In the genomic region with DNA sequence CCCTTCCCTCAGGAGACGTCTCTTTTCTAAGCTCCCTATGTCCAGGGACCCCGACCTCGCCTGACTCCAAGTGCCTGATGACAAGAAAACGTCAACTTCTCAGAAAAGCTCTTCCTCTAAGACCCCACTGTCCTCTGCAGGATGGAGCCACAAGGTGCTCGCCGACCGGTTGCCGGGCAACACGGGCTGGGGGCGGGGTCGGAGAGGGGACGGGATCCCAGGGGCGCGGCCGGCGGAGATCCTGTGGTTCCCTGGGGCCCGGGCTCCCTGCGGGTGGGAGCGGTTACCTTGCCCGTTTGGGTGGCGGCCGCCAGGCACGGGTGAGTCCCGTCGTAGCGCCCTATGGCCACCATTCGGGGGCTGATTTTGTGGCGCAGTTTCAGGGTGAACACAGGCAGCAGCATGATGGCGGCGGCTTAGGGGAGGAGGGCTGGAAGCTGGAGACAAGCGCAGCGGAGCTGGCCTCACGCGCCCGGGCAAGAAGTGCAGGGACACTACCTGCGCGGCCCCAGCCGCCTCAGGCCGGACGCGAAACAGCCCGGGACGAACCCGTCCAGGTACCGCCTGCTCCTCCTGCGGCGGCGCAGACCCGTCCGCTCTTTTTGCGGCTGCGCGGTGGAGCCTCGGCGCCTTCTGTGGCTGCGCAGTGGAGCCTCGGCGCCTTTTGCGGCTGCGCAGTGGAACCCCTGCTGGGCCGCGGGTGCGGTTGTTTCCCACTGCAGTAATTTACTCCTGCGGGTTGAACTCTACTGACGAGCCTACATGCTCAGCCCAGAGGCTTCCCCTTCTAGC, we compare ENCODE assay signal across 8 cellular contexts. TPM values are rescaled to one million over a fixed set of nuclear protein-coding genes. Genes with fewer than 3 reads are reported as not detected.
DNase-seq lines count a peak whose midpoint lies in the region; FAIRE-seq and TF ChIP-seq lines count a peak whose summit lies in the region.

A gene with protein sequence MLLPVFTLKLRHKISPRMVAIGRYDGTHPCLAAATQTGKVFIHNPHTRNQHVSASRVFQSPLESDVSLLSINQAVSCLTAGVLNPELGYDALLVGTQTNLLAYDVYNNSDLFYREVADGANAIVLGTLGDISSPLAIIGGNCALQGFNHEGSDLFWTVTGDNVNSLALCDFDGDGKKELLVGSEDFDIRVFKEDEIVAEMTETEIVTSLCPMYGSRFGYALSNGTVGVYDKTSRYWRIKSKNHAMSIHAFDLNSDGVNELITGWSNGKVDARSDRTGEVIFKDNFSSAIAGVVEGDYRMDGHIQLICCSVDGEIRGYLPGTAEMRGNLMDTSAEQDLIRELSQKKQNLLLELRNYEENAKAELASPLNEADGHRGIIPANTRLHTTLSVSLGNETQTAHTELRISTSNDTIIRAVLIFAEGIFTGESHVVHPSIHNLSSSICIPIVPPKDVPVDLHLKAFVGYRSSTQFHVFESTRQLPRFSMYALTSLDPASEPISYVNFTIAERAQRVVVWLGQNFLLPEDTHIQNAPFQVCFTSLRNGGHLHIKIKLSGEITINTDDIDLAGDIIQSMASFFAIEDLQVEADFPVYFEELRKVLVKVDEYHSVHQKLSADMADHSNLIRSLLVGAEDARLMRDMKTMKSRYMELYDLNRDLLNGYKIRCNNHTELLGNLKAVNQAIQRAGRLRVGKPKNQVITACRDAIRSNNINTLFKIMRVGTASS (minus strand): TSS at position 566 of the 792 bp plus-strand sequence. CDS start 162 bp downstream, at position 404.

- WGBS in stomach, 5 donors = 0% methylated on average over 18 to 65 of the region's 65 CpGs

- H3K9me3 Mint-ChIP-seq in neural crest cell = no peaks in the 10 kb centered on the region

- H3K4me1 ChIP-seq in HAP-1 = peaks cover 9% of the 10 kb centered on the region
- H3K4me1 ChIP-seq in stomach = peaks cover 4 to 52% (median 27%) of the 10 kb centered on the region in 4 donors

- H3K9me3 ChIP-seq in HAP-1 = no peaks in the 10 kb centered on the region
- H3K9me3 ChIP-seq in MG63 = no peaks in the 10 kb centered on the region
- no peaks in the 10 kb centered on the region for H3K9me3 ChIP-seq in stomach

- DNase-seq in HAP-1 (ENCODE audit: low spot score in 2 of 2) (peak; percentile 80 to 91), MG63 (peak; percentile 96), SIG-M5 treated with dmso at 0.1 percent for 504 hours (lab: John Stamatoyannopoulos, UW; ENCODE audit: unreplicated experiment) (peak; percentile 75), foreskin fibroblast (peak; percentile 80 to 95), neural crest cell (ENCODE audit: low read depth, low spot score) (peak; percentile 80), stomach (peak; percentile 94)
- peak; percentile 89 for DNase-seq in activated gamma-delta T cell treated with anti-CD3 and anti-CD28 coated beads, Interleukin-2, amount 50 U/mL, for 16 hours (ENCODE audit: low read depth)

- intact Hi-C loops in stomach (cut with DNase I; ENCODE audit: low total_unique reads) = no loop called here

- peak; percentile 8 for FAIRE-seq in G401.6 (lab: Jason Lieb, UNC)

- TF ChIP-seq EP300 in stomach (IDR thresholded peaks at IDR 0.05) = no peak

- H3K36me3 ChIP-seq in HAP-1 (replicated peaks) = no peaks in the 10 kb centered on the region
- H3K36me3 ChIP-seq in MG63 = no peaks in the 10 kb centered on the region
- no peaks in the 10 kb centered on the region for H3K36me3 ChIP-seq in stomach

- H3K27me3 ChIP-seq in HAP-1 (ENCODE audit: low read depth) (no peaks in the 10 kb centered on the region), MG63 (no peaks in the 10 kb centered on the region), stomach (peaks cover 0 to 3% (median 0%) of the 10 kb centered on the region in 3 donors)

- TF ChIP-seq CTCF in foreskin fibroblast (IDR thresholded peaks at IDR 0.05; ENCODE audit: low read depth, low read length) = no peak
- peak; percentile 24 for TF ChIP-seq CTCF in neural crest cell (conservative IDR thresholded peaks at IDR 0.05)
- no peak for TF ChIP-seq CTCF in stomach (IDR thresholded peaks at IDR 0.05)

- peaks cover 29% of the 10 kb centered on the region for H3K4me1 Mint-ChIP-seq in neural crest cell

- peak within 1 kb of the TSS; percentile 85 to 98 (median 93) for H3K27ac ChIP-seq in stomach

- H3K36me3 Mint-ChIP-seq in neural crest cell (ENCODE audit: low read depth) = no peaks in the 10 kb centered on the region

- H3K4me3 Mint-ChIP-seq in neural crest cell = peak within 1 kb of the TSS; percentile 79

- in situ Hi-C loops in HAP-1 (cut with MboI; ENCODE audit: low sequenced_read_pairs) = no loop called here

- no peaks in the 10 kb centered on the region for H3K27me3 Mint-ChIP-seq in neural crest cell (ENCODE audit: low read depth)

- H3K4me3 ChIP-seq in HAP-1 (peak within 1 kb of the TSS; percentile 92), MG63 (peak within 1 kb of the TSS; percentile 90), foreskin fibroblast (ENCODE audit: low read depth in 1 of 2, low read length in 2 of 2) (peak within 1 kb of the TSS; percentile 70 to 84), stomach (peak within 1 kb of the TSS; percentile 76 to 97 (median 95))

- TF ChIP-seq POLR2A in stomach (IDR thresholded peaks at IDR 0.05) = peak in 1 of 4 donors; percentile 65

- peak within 1 kb of the TSS; percentile 40 for H3K27ac Mint-ChIP-seq in neural crest cell (ENCODE audit: unreplicated experiment)

RNA-seq across cellular contexts. Expression of the gene that starts here (rescaled TPM):
- total RNA-seq in MG63 (2014; rRNA removed; shearing (Covaris generic); ENCODE audit: low replicate concordance) = 99.1 and 141 TPM in 2 replicates
- total RNA-seq in neural crest cell = 44.9 and 48.6 TPM in 2 replicates
- 100 to 1,000 TPM in 1 of 5 donors, 10 to 100 TPM in 4; 11.3 to 142 (median 72.4) TPM for total RNA-seq in stomach
- polyA plus RNA-seq in stomach = 10 to 100 TPM; 16.4 to 35.1 (median 28.3) TPM

Comparison
In these comparisons a context has a peak if more than half of its experiments do, and no peak if none do; other contexts are left out.
1. Peak in every context shown above with its lines: DNase-seq, H3K4me3 ChIP-seq and H3K27ac ChIP-seq.